In genomic region chr2:69789762-69790600, GRCh38 we compare ENCODE assay signal across 1 cellular context.
TF ChIP-seq lines count a peak whose summit lies in the region.

No MANE protein-coding gene starts in this region.

TF ChIP-seq in WTC11, 78 proteins besides CTCF, POLR2A, EP300 and RAD21 (continued from another document):
- TF ChIP-seq ZMAT4 (CRISPR knock-in tag; IDR thresholded peaks at IDR 0.05) (no peak), ZNF219 (CRISPR knock-in tag; IDR thresholded peaks at IDR 0.05; ENCODE audit: borderline replicate concordance) (no peak)
- TF ChIP-seq, protein P1, sequence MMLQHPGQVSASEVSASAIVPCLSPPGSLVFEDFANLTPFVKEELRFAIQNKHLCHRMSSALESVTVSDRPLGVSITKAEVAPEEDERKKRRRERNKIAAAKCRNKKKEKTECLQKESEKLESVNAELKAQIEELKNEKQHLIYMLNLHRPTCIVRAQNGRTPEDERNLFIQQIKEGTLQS (CRISPR knock-in tag; conservative IDR thresholded peaks at IDR 0.05) = no peak
